14 cellular contexts compared by ENCODE assay signal in genomic region chr17:16417399-16417798, GRCh38. TPM values are rescaled to one million over a fixed set of nuclear protein-coding genes. Genes with fewer than 3 reads are reported as not detected.
DNase-seq lines count a peak whose midpoint lies in the region; FAIRE-seq and TF ChIP-seq lines count a peak whose summit lies in the region.
"Had no signal": no experiment of that assay in that cellular context is flagged by ENCODE, and none has a peak within 500 bp of the region (broad histone marks: within the 10 kb centered on the region; RNA-seq: fewer than 3 reads in every experiment).

No MANE protein-coding gene starts in this region.

- H3K9me3 ChIP-seq in Loucy (ENCODE audit: insufficient read depth, low read depth, low read length) (no peaks in the 10 kb centered on the region), spleen (no peaks in the 10 kb centered on the region), small intestine (ENCODE audit: control insufficient read depth, low read depth) (no peaks in the 10 kb centered on the region)

- peaks cover 4% of the 10 kb centered on the region; the same call in 1 of the 2 replicates for H3F3A ChIP-seq in Loucy (ENCODE audit: low read depth)

- H3K27me3 ChIP-seq in Loucy (ENCODE audit: insufficient read depth, low read length, poor library complexity, severe bottlenecking) (no peaks in the 10 kb centered on the region), spleen (replicated peaks in 1 of 7) (no peaks in the 10 kb centered on the region), small intestine (ENCODE audit: control insufficient read depth in 2 of 2, insufficient read depth in 2 of 2, low read length in 2 of 2) (no peaks in the 10 kb centered on the region)

- peak overlapping the region; percentile 79 for H3K4me3 ChIP-seq in Loucy (ENCODE audit: low read length, poor library complexity, severe bottlenecking)
- peak overlapping the region in 1 of 8 donors; percentile 77 for H3K4me3 ChIP-seq in spleen
- H3K4me3 ChIP-seq in small intestine (ENCODE audit: low read depth in 1 of 2, low read length in 2 of 2), result no peak overlapping the region

- H3K4me1 ChIP-seq in Loucy (ENCODE audit: insufficient read depth, low read length, poor library complexity, severe bottlenecking), result peaks cover 38% of the 10 kb centered on the region
- peaks cover 24 to 62% (median 48%) of the 10 kb centered on the region in 6 donors for H3K4me1 ChIP-seq in spleen
- peaks cover 0 to 10% of the 10 kb centered on the region in 2 donors for H3K4me1 ChIP-seq in small intestine (ENCODE audit: control insufficient read depth in 2 of 2, insufficient read depth in 1 of 2, low read depth in 1 of 2, low read length in 1 of 2)

- H4K20me1 ChIP-seq in Loucy (ENCODE audit: insufficient read depth, low read length, poor library complexity, severe bottlenecking), result no peaks in the 10 kb centered on the region

- TF ChIP-seq CTCF in Loucy (conservative IDR thresholded peaks at IDR 0.05; ENCODE audit: low read length), result no peak
- no peak for TF ChIP-seq CTCF in spleen (IDR thresholded peaks at IDR 0.05 in 8 of 11, conservative IDR thresholded peaks at IDR 0.05 in 3 of 11)

- intact Hi-C loops in dendritic cell treated with granulocyte-macrophage colony-stimulating factor and Interleukin-4, amounts not matched to agents 40 ng/mL and 50 ng/mL, for 4 days (cut with micrococcal nuclease), result loop anchor here (2.0 to 10.0 kb wide), 3 partner anchors 21 to 53 kb away; partner anchors contain the start of gene UBB
- intact Hi-C loops in spleen (cut with DNase I; ENCODE audit: low total_unique reads), result loop anchor here (10.0 kb wide), 1 partner anchor 53 kb away; no protein-coding TSS in a partner anchor

- TF ChIP-seq POLR2A in spleen (IDR thresholded peaks at IDR 0.05), result no peak

- no peak for FAIRE-seq in small intestine (lab: Jason Lieb, UNC)
- FAIRE-seq: D721Med had no signal

- peak overlapping the region; percentile 99 for H3K4me2 ChIP-seq in Loucy (ENCODE audit: low read depth, low read length, poor library complexity, severe bottlenecking)

- H2AFZ ChIP-seq in Loucy (ENCODE audit: low read length), result no peak overlapping the region

- peaks cover 50% of the 10 kb centered on the region for H3K79me2 ChIP-seq in Loucy (ENCODE audit: insufficient read depth, low read length)

- peak overlapping the region; percentile 99 for H3K4me3 Mint-ChIP-seq in T-helper 1 cell treated with Interleukin-12 subunit alpha and Interleukin-12 subunit beta and Interleukin-4 antibody, amounts not matched to agents 30 μg/mL and 1 μg/mL, for 36 hours
- peak overlapping the region; percentile 89 for H3K4me3 Mint-ChIP-seq in dendritic cell treated with granulocyte-macrophage colony-stimulating factor and Interleukin-4, amounts not matched to agents 40 ng/mL and 50 ng/mL, for 4 days

- 91 to 99% (median 97%) methylated on average over 7 of the region's 7 CpGs for WGBS in spleen, 5 donors
- 93 to 99% (median 93%) methylated on average over 6 to 7 of the region's 7 CpGs for WGBS in small intestine, 3 donors

- peak overlapping the region; percentile 99 for H3K27ac Mint-ChIP-seq in T-helper 1 cell treated with Interleukin-12 subunit alpha and Interleukin-12 subunit beta and Interleukin-4 antibody, amounts not matched to agents 30 μg/mL and 1 μg/mL, for 36 hours
- H3K27ac Mint-ChIP-seq in dendritic cell treated with granulocyte-macrophage colony-stimulating factor and Interleukin-4, amounts not matched to agents 40 ng/mL and 50 ng/mL, for 4 days, result peak overlapping the region; percentile 98

- no peak for DNase-seq in T-helper 1 cell
- DNase-seq in spleen, result peak; percentile 73
- DNase-seq in small intestine, result no peak
- DNase-seq in NCI-H2227 treated with DMSO at 0.1 percent for 48 hours (lab: John Stamatoyannopoulos, UW), result no peak
- DNase-seq in nucleus accumbens (lab: John Stamatoyannopoulos, UW), result no peak
- DNase-seq: 8988T, NCI-H187, NCI-H774, SIG-M5 had no signal

- no peaks in the 10 kb centered on the region for H3K27me3 Mint-ChIP-seq in T-helper 1 cell treated with Interleukin-12 subunit alpha and Interleukin-12 subunit beta and Interleukin-4 antibody, amounts not matched to agents 30 μg/mL and 1 μg/mL, for 36 hours (ENCODE audit: low read depth)
- H3K27me3 Mint-ChIP-seq in dendritic cell treated with granulocyte-macrophage colony-stimulating factor and Interleukin-4, amounts not matched to agents 40 ng/mL and 50 ng/mL, for 4 days, result no peaks in the 10 kb centered on the region

- H3K9ac ChIP-seq in Loucy (ENCODE audit: low read depth, low read length, poor library complexity, severe bottlenecking), result peak overlapping the region; percentile 95
- H3K9ac ChIP-seq: KMS-11 had no signal

- peaks cover 1% of the 10 kb centered on the region; the same call in 1 of the 2 replicates for H3K36me3 ChIP-seq in Loucy (ENCODE audit: insufficient read depth, low read length)
- H3K36me3 ChIP-seq in spleen, result peaks cover 0 to 51% (median 44%) of the 10 kb centered on the region in 6 donors
- no peaks in the 10 kb centered on the region for H3K36me3 ChIP-seq in small intestine (ENCODE audit: control insufficient read depth in 2 of 2, insufficient read depth in 2 of 2, low read length in 2 of 2)

- H3K36me3 Mint-ChIP-seq in T-helper 1 cell treated with Interleukin-12 subunit alpha and Interleukin-12 subunit beta and Interleukin-4 antibody, amounts not matched to agents 30 μg/mL and 1 μg/mL, for 36 hours (ENCODE audit: low read depth), result peaks cover 33% of the 10 kb centered on the region
- peaks cover 83% of the 10 kb centered on the region for H3K36me3 Mint-ChIP-seq in dendritic cell treated with granulocyte-macrophage colony-stimulating factor and Interleukin-4, amounts not matched to agents 40 ng/mL and 50 ng/mL, for 4 days (ENCODE audit: low read depth)

- H3K9me2 ChIP-seq in Loucy (replicated peaks; ENCODE audit: low read depth, low read length), result no peaks in the 10 kb centered on the region

- no peaks in the 10 kb centered on the region for H3K9me3 Mint-ChIP-seq in T-helper 1 cell treated with Interleukin-12 subunit alpha and Interleukin-12 subunit beta and Interleukin-4 antibody, amounts not matched to agents 30 μg/mL and 1 μg/mL, for 36 hours
- H3K9me3 Mint-ChIP-seq in dendritic cell treated with granulocyte-macrophage colony-stimulating factor and Interleukin-4, amounts not matched to agents 40 ng/mL and 50 ng/mL, for 4 days, result no peaks in the 10 kb centered on the region

- H3K4me1 Mint-ChIP-seq in T-helper 1 cell treated with Interleukin-12 subunit alpha and Interleukin-12 subunit beta and Interleukin-4 antibody, amounts not matched to agents 30 μg/mL and 1 μg/mL, for 36 hours (ENCODE audit: low read depth), result peaks cover 46% of the 10 kb centered on the region
- peaks cover 57% of the 10 kb centered on the region for H3K4me1 Mint-ChIP-seq in dendritic cell treated with granulocyte-macrophage colony-stimulating factor and Interleukin-4, amounts not matched to agents 40 ng/mL and 50 ng/mL, for 4 days (ENCODE audit: low read depth)

- H3K27ac ChIP-seq in spleen (peak overlapping the region in 7 of 8 donors; percentile 91 to 96 (median 95)), small intestine (ENCODE audit: low read depth in 1 of 2, low read length in 1 of 2) (peak overlapping the region in 1 of 2 donors; percentile 88)

RNA-seq across cellular contexts. Expression of gene TRPV2, which starts 2.0 kb away (rescaled TPM):
- total RNA-seq in spleen, result 10 to 100 TPM; 44.8 to 85.7 (median 50.2) TPM
- polyA plus RNA-seq in spleen (10 to 100 TPM; 37.0 to 61.3 (median 55.0) TPM), small intestine (1 to 10 TPM in 2 of 3 donors, under 1 TPM in 1; 0.45 to 9.3 (median 3.8) TPM)

RNA-seq across cellular contexts. Expression of gene UBB, which starts 36.5 kb away (rescaled TPM):
- total RNA-seq in spleen, result 1,000 to 10,000 TPM in 5 of 7 donors, 100 to 1,000 TPM in 2; 822 to 1,795 (median 1,121) TPM
- polyA plus RNA-seq in spleen (100 to 1,000 TPM; 697 to 951 (median 938) TPM), small intestine (1,000 to 10,000 TPM; 1,011 to 2,335 (median 1,827) TPM)
